Comparison of ENCODE assay signal across 1 cellular context in genomic region chr14:24213866-24214652, GRCh38.
TF ChIP-seq lines count a peak whose summit lies in the region.

No MANE protein-coding gene starts in this region.

TF ChIP-seq in GM23338, 12 proteins besides CTCF, POLR2A, EP300 and RAD21 (continued from another document):
- TF ChIP-seq REST (IDR thresholded peaks at IDR 0.05; ENCODE audit: unreplicated experiment) (no peak), EZH2phosphoT487 (IDR thresholded peaks at IDR 0.05; ENCODE audit: unreplicated experiment) (no peak), STAT1 (IDR thresholded peaks at IDR 0.05; ENCODE audit: unreplicated experiment) (no peak), EZH2 (IDR thresholded peaks at IDR 0.05; ENCODE audit: low read depth, unreplicated experiment) (no peak), ZNF331 (CRISPR knock-in tag; IDR thresholded peaks at IDR 0.05; ENCODE audit: low read depth) (no peak), ETS1 (IDR thresholded peaks at IDR 0.05) (no peak)
